Comparison of ENCODE assay signal across 10 cellular contexts in the genomic region with DNA sequence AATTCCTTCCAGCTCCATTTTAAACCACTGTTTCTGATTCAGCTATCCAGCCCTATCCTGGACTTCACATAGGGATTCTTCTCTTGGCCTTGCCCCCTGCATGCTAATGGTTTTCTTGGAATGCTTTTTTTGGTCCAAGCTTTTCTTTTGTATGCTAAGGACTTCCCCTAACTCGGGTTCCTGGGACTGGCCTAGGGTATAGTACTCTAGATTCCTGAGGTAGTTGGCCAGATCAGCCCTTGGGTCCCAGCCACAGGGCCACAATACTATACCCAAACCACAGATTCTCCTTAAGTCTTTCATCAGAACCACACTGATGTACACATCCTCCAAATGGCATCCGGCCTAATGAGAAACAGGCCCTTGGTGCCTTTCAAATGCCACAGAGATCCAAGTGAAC. TPM values are rescaled to one million over a fixed set of nuclear protein-coding genes. Genes with fewer than 3 reads are reported as not detected.
DNase-seq lines count a peak whose midpoint lies in the region; ATAC-seq and TF ChIP-seq lines count a peak whose summit lies in the region.
"Had no signal": no experiment of that assay in that cellular context is flagged by ENCODE, and none has a peak within 500 bp of the region (broad histone marks: within the 10 kb centered on the region; RNA-seq: fewer than 3 reads in every experiment).

No MANE protein-coding gene starts in this region.

- H3K36me3 Mint-ChIP-seq in CD4-positive, alpha-beta memory T cell = peaks cover 5 to 29% of the 10 kb centered on the region in 2 donors
- no peaks in the 10 kb centered on the region for H3K36me3 Mint-ChIP-seq in nephron (ENCODE audit: low read depth)

- ATAC-seq in HG02852 (IDR thresholded peaks at IDR 0.05; ENCODE audit: unreplicated experiment) (no peak), GM21528 (IDR thresholded peaks at IDR 0.05; ENCODE audit: low FRiP score, unreplicated experiment) (no peak)

- H3K9ac ChIP-seq in HUES6 (ENCODE audit: low read length) (no peak overlapping the region), adipocyte (ENCODE audit: low read length) (no peak overlapping the region)

- peaks cover 4% of the 10 kb centered on the region for H3K36me3 ChIP-seq in CD4-positive, alpha-beta memory T cell (ENCODE audit: insufficient read depth, low read length)
- H3K36me3 ChIP-seq in HUES6 (ENCODE audit: control insufficient read depth, insufficient read depth, low read length) (no peaks in the 10 kb centered on the region), adipocyte (ENCODE audit: control insufficient read depth, insufficient read depth, low read length, severe bottlenecking) (no peaks in the 10 kb centered on the region)

- H3K9me3 Mint-ChIP-seq in CD4-positive, alpha-beta memory T cell = no peaks in the 10 kb centered on the region
- H3K9me3 Mint-ChIP-seq in nephron = no peaks in the 10 kb centered on the region

- H3K27ac Mint-ChIP-seq in CD4-positive, alpha-beta memory T cell = peak overlapping the region; percentile 77 to 90 (median 82)
- no peak overlapping the region for H3K27ac Mint-ChIP-seq in nephron

- CTCF ChIA-PET in CD4-positive, alpha-beta memory T cell (lab: Charles Lee; ENCODE audit: partially characterized antibody) = interaction anchor here (1.0 to 4.8 kb wide), 9 partner anchors 11 to 85 kb away, joined by 3 to 50 read pairs (median 5); no protein-coding TSS in a partner anchor

- peaks cover 74% of the 10 kb centered on the region for H3K4me1 ChIP-seq in CD4-positive, alpha-beta memory T cell (ENCODE audit: insufficient read depth, low read length)
- peaks cover 41% of the 10 kb centered on the region for H3K4me1 ChIP-seq in HUES6 (ENCODE audit: control insufficient read depth, insufficient read depth, low read length)
- H3K4me1 ChIP-seq in adipocyte (ENCODE audit: control insufficient read depth, insufficient read depth, low read length) = peaks cover 37% of the 10 kb centered on the region

- peak overlapping the region; percentile 40 for H3K27ac ChIP-seq in CD4-positive, alpha-beta memory T cell (ENCODE audit: low read depth, low read length)
- H3K27ac ChIP-seq in HUES6 (ENCODE audit: low read depth, low read length) = no peak overlapping the region

- H3K9me3 ChIP-seq in CD4-positive, alpha-beta memory T cell (ENCODE audit: control insufficient read depth in 1 of 2, low read length in 2 of 2) = no peaks in the 10 kb centered on the region
- H3K9me3 ChIP-seq in HUES6 (ENCODE audit: control insufficient read depth, insufficient read depth, low read depth, low read length) (no peaks in the 10 kb centered on the region), adipocyte (ENCODE audit: control insufficient read depth, low read length) (no peaks in the 10 kb centered on the region)

- POLR2A ChIA-PET in CD4-positive, alpha-beta memory T cell (lab: Charles Lee; ENCODE audit: partially characterized antibody) = interaction anchor here (0.8 to 10.8 kb wide), 14 partner anchors 8 to 378 kb away, joined by 3 to 195 read pairs (median 30); a partner anchor contains a TSS

- no peaks in the 10 kb centered on the region for H3K27me3 ChIP-seq in CD4-positive, alpha-beta memory T cell (ENCODE audit: insufficient read depth, low read length)
- 0 out of 2 replicates have a peak, but pooled peaks cover 2% of the 10 kb centered on the region for H3K27me3 ChIP-seq in HUES6 (ENCODE audit: control insufficient read depth, insufficient read depth, low read length)
- H3K27me3 ChIP-seq in adipocyte (replicated peaks; ENCODE audit: control insufficient read depth, insufficient read depth, low read length) = no peaks in the 10 kb centered on the region

- peak overlapping the region in 7 of 8 donors; percentile 65 to 80 (median 73) for H3K4me3 Mint-ChIP-seq in CD4-positive, alpha-beta memory T cell
- peak overlapping the region; percentile 59 to 71 (median 64) for H3K4me3 Mint-ChIP-seq in nephron

- peaks cover 54 to 86% (median 61%) of the 10 kb centered on the region in 4 donors for H3K4me1 Mint-ChIP-seq in CD4-positive, alpha-beta memory T cell
- H3K4me1 Mint-ChIP-seq in nephron = peaks cover 37% of the 10 kb centered on the region

- H3K4me3 ChIP-seq in CD4-positive, alpha-beta memory T cell (ENCODE audit: low read length in 2 of 2) = no peak overlapping the region
- 0 out of 2 replicates have a peak overlapping the region, but pooled peaks have one; percentile 21 for H3K4me3 ChIP-seq in HUES6 (ENCODE audit: low read depth, low read length)
- no peak overlapping the region for H3K4me3 ChIP-seq in adipocyte (ENCODE audit: low read length)

- intact Hi-C loops in CD4-positive, alpha-beta memory T cell (cut with micrococcal nuclease) = no loop called here

- H3K27me3 Mint-ChIP-seq in CD4-positive, alpha-beta memory T cell = no peaks in the 10 kb centered on the region
- H3K27me3 Mint-ChIP-seq in nephron (ENCODE audit: low read depth) = peaks cover 5% of the 10 kb centered on the region

- DNase-seq in CD4-positive, alpha-beta memory T cell = no peak
- peak; percentile 73 for DNase-seq in adipocyte (ENCODE audit: low read depth)
- no peak for DNase-seq in stimulated activated CD4-positive, alpha-beta T cell treated with anti-CD3 and anti-CD28 coated beads, Interleukin-1b, Interleukin-23, amount 100 ng/mL, for 48 hours
- no peak for DNase-seq in 8988T
- DNase-seq: head of caudate nucleus, NCI-H524 treated with DMSO at 0.1 percent for 48 hours had no signal

- TF ChIP-seq CTCF in nephron (IDR thresholded peaks at IDR 0.05; ENCODE audit: unreplicated experiment in 3 of 3) = no peak

RNA-seq across cellular contexts. Expression of a gene that starts 2.8 kb away (rescaled TPM):
- total RNA-seq in CD4-positive, alpha-beta memory T cell = 10 to 100 TPM; 42.5 to 43.3 TPM
- 10 to 100 TPM in 1 of 2 donors, under 1 TPM in 1; 0.73 to 10.8 TPM for polyA plus RNA-seq in CD4-positive, alpha-beta memory T cell

RNA-seq across cellular contexts. Expression of a gene that starts 34.5 kb away (rescaled TPM):
- not detected for total RNA-seq in CD4-positive, alpha-beta memory T cell
- not detected for polyA plus RNA-seq in CD4-positive, alpha-beta memory T cell

RNA-seq across cellular contexts. Expression of a gene that starts 49.6 kb away (rescaled TPM):
- 1 to 10 TPM; 8.6 to 9.6 TPM for total RNA-seq in CD4-positive, alpha-beta memory T cell
- 10 to 100 TPM in 1 of 2 donors, 1 to 10 TPM in 1; 6.1 to 13.6 TPM for polyA plus RNA-seq in CD4-positive, alpha-beta memory T cell

Comparison
In these comparisons a context has a peak if more than half of its experiments do, and no peak if none do; other contexts are left out.
1. H3K27ac Mint-ChIP-seq: peak in CD4-positive, alpha-beta memory T cell (7 of 7); none in nephron (0 of 3).